ENCODE assay signal across 7 cellular contexts in the genomic region with DNA sequence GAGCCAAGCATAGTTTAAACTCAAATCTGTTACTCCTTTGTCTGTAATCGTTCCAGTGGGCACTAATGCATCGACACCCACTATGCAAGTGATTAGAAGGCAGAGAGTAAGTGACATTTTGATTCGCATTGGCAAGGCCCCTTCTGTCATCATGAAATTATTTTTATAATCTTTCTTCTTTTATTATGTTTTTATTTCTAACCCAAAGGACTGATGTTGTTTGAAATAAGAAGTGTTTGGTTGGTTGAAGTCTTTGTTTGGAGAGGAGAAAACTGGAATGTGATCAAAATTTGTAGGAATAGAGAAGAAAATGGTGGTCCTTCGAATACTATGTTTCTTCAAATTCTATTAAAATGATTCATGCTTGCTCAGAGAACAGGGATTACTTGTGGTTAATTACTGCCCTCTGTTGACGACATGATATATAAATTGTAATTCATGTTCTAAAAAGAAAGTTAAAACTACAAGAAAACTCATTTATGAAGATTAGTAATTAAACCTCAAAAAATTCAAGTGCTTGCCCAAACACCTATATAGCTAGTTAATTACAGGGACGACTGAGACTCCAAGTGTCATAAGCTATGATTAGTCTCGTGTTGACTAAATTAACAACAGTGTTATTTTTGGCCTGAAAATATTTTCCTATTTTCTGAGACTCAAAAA. TPM values are rescaled to one million over a fixed set of nuclear protein-coding genes. Genes with fewer than 3 reads are reported as not detected.
DNase-seq lines count a peak whose midpoint lies in the region; ATAC-seq, FAIRE-seq and TF ChIP-seq lines count a peak whose summit lies in the region.

No MANE protein-coding gene starts in this region.

- FAIRE-seq in GM18507 (lab: Jason Lieb, UNC), result peak; percentile 60

- H3K4me1 ChIP-seq in SJCRH30 (peaks cover 14% of the 10 kb centered on the region), foreskin keratinocyte (peaks cover under 1% of the 10 kb centered on the region)

- ATAC-seq in foreskin keratinocyte, result peak; percentile 68
- peak; percentile 82 for ATAC-seq in sciatic nerve
- no peak for ATAC-seq in GM18520 (IDR thresholded peaks at IDR 0.05; ENCODE audit: unreplicated experiment)
- ATAC-seq in HG02759 (IDR thresholded peaks at IDR 0.05; ENCODE audit: unreplicated experiment), result no peak

- H3K36me3 ChIP-seq in SJCRH30, result no peaks in the 10 kb centered on the region

- peak overlapping the region; percentile 19 for H3K27ac ChIP-seq in SJCRH30
- no peak overlapping the region for H3K27ac ChIP-seq in foreskin keratinocyte

- intact Hi-C loops in sciatic nerve (cut with DNase I), result loop anchor here (5.0 kb wide), 1 partner anchor 78 kb away; no protein-coding TSS in a partner anchor

- peak; percentile 77 for TF ChIP-seq CTCF in foreskin keratinocyte (conservative IDR thresholded peaks at IDR 0.05)

- no peak for DNase-seq in GM18507 (ENCODE audit: extremely low spot score, insufficient read length, low read depth)
- DNase-seq in KBM-7, result peak; percentile 70
- DNase-seq in SJCRH30, result peak in 1 of 2 experiments; percentile 92
- DNase-seq in foreskin keratinocyte, result peak in 1 of 2 donors; percentile 41
- no peak for DNase-seq in sciatic nerve (ENCODE audit: low spot score)

- no peaks in the 10 kb centered on the region for H3K9me3 ChIP-seq in SJCRH30 (replicated peaks)

- in situ Hi-C loops in KBM-7 (cut with MboI; ENCODE audit: low pct_unique_long_range_greater_than_20kb, low sequenced_read_pairs), result no loop called here

- peak overlapping the region; percentile 43 for H3K4me3 ChIP-seq in SJCRH30

- H3K27me3 ChIP-seq in SJCRH30 (no peaks in the 10 kb centered on the region), foreskin keratinocyte (no peaks in the 10 kb centered on the region)

RNA-seq across cellular contexts. Expression of gene TFPI, which starts 26.4 kb away (rescaled TPM):
- total RNA-seq in SJCRH30 (2014; rRNA removed; shearing (Covaris generic)), result 64.2 and 66.2 TPM in 2 replicates
- total RNA-seq in foreskin keratinocyte, result 0.42 and 0.54 TPM in 2 replicates
- 0.14 and 0.16 TPM in 2 replicates for polyA plus RNA-seq in foreskin keratinocyte
- total RNA-seq in sciatic nerve, result 106 TPM

Comparison
In these comparisons a context has a peak if more than half of its experiments do, and no peak if none do; other contexts are left out.
1. ATAC-seq: peak in foreskin keratinocyte (single experiment) and sciatic nerve (single experiment); none in GM18520 (single experiment) and HG02759 (single experiment).
2. RNA of gene TFPI, which starts 26.4 kb away (total RNA-seq): 106 TPM in sciatic nerve (single experiment) and 64.2 to 66.2 TPM in SJCRH30; 0.42 to 0.54 TPM in foreskin keratinocyte; every median in the first group is over 10 times any median in the second.